Comparison of ENCODE assay signal across 10 cellular contexts in genomic region chr2:219247678-219248642, GRCh38. TPM values are rescaled to one million over a fixed set of nuclear protein-coding genes. Genes with fewer than 3 reads are reported as not detected.
DNase-seq lines count a peak whose midpoint lies in the region; ATAC-seq, FAIRE-seq and TF ChIP-seq lines count a peak whose summit lies in the region.
"Had no signal": no experiment of that assay in that cellular context is flagged by ENCODE, and none has a peak within 500 bp of the region (broad histone marks: within the 10 kb centered on the region; RNA-seq: fewer than 3 reads in every experiment).

No MANE protein-coding gene starts in this region.

- ATAC-seq in activated naive CD8-positive, alpha-beta T cell treated with anti-CD3 and anti-CD28 coated beads, Interleukin-2, amount 50 U/mL, for 24 hours, result peak; percentile 82
- ATAC-seq in pancreas (no peak), GM19328 (IDR thresholded peaks at IDR 0.05; ENCODE audit: unreplicated experiment) (no peak)

- peak overlapping the region; percentile 87 for H3K4me3 Mint-ChIP-seq in activated naive CD8-positive, alpha-beta T cell treated with anti-CD3 and anti-CD28 coated beads, Interleukin-2, amount 50 U/mL, for 24 hours

- peaks cover 11% of the 10 kb centered on the region; the same call in 1 of the 2 replicates for H3K27me3 ChIP-seq in BLaER1
- H3K27me3 ChIP-seq in pancreas, result no peaks in the 10 kb centered on the region

- peak overlapping the region; percentile 98 for H3K4me2 ChIP-seq in BLaER1

- H3K9me3 ChIP-seq in BLaER1 (no peaks in the 10 kb centered on the region), pancreas (no peaks in the 10 kb centered on the region)

- H3K4me1 ChIP-seq in BLaER1 (peaks cover 84% of the 10 kb centered on the region), pancreas (peaks cover 26 to 66% (median 32%) of the 10 kb centered on the region in 3 donors)

- no peak overlapping the region; the same call in 1 of the 2 replicates for H3K27ac ChIP-seq in BLaER1
- H3K27ac ChIP-seq in pancreas, result peak overlapping the region in 3 of 4 donors; percentile 90 to 96 (median 94)

- H4K20me1 ChIP-seq in BLaER1, result 0 out of 2 replicates have a peak, but pooled peaks cover 5% of the 10 kb centered on the region

- H3K4me3 ChIP-seq in BLaER1 (no peak overlapping the region), pancreas (no peak overlapping the region)

- peak; percentile 15; the same call in 1 of the 2 replicates for TF ChIP-seq POLR2A in Raji (IDR thresholded peaks at IDR 0.05; ENCODE audit: insufficient read depth, low read depth, low read length)

- H3K9ac ChIP-seq in BLaER1, result no peak overlapping the region

- intact Hi-C loops in pancreas (cut with DNase I), result no loop called here

- H3K4me1 Mint-ChIP-seq in activated naive CD8-positive, alpha-beta T cell treated with anti-CD3 and anti-CD28 coated beads, Interleukin-2, amount 50 U/mL, for 24 hours, result peaks cover 87% of the 10 kb centered on the region

- no peak for FAIRE-seq in pancreas (lab: Jason Lieb, UNC)

- peaks cover 18% of the 10 kb centered on the region; the same call in 1 of the 2 replicates for H3K36me3 ChIP-seq in BLaER1
- peaks cover 0 to 5% (median 0%) of the 10 kb centered on the region in 3 donors for H3K36me3 ChIP-seq in pancreas

- 90 to 93% methylated on average over 17 of the region's 17 CpGs for WGBS in pancreas, 2 donors

- no peaks in the 10 kb centered on the region for H3K9me3 Mint-ChIP-seq in activated naive CD8-positive, alpha-beta T cell treated with anti-CD3 and anti-CD28 coated beads, Interleukin-2, amount 50 U/mL, for 24 hours

- H3K27ac Mint-ChIP-seq in activated naive CD8-positive, alpha-beta T cell treated with anti-CD3 and anti-CD28 coated beads, Interleukin-2, amount 50 U/mL, for 24 hours, result peak overlapping the region; percentile 82

- no peak for TF ChIP-seq CTCF in pancreas (IDR thresholded peaks at IDR 0.05)

- no peaks in the 10 kb centered on the region for H3K27me3 Mint-ChIP-seq in activated naive CD8-positive, alpha-beta T cell treated with anti-CD3 and anti-CD28 coated beads, Interleukin-2, amount 50 U/mL, for 24 hours

- H3K36me3 Mint-ChIP-seq in activated naive CD8-positive, alpha-beta T cell treated with anti-CD3 and anti-CD28 coated beads, Interleukin-2, amount 50 U/mL, for 24 hours (ENCODE audit: low read depth), result peaks cover 60% of the 10 kb centered on the region

- DNase-seq in activated naive CD8-positive, alpha-beta T cell treated with anti-CD3 and anti-CD28 coated beads, Interleukin-2, amount 50 U/mL, for 24 hours, result peak; percentile 64
- DNase-seq in pancreas, result no peak
- no peak for DNase-seq in NCI-H524 (lab: John Stamatoyannopoulos, UW)
- no peak for DNase-seq in COLO829 (ENCODE audit: low spot score)
- no peak for DNase-seq in HuH-7.5 (ENCODE audit: low spot score)
- DNase-seq: NCI-H510A had no signal

RNA-seq across cellular contexts. Expression of gene STK16, which starts 2.7 kb away (rescaled TPM):
- total RNA-seq in pancreas, result 10 to 100 TPM; 14.7 to 18.5 (median 16.8) TPM
- polyA plus RNA-seq in pancreas, result 10 to 100 TPM; 17.1 to 28.4 TPM

RNA-seq across cellular contexts. Expression of gene GLB1L, which starts 2.7 kb away (rescaled TPM):
- total RNA-seq in pancreas, result 1 to 10 TPM; 1.8 to 4.1 (median 2.3) TPM
- 1 to 10 TPM; 4.3 to 6.9 TPM for polyA plus RNA-seq in pancreas

RNA-seq across cellular contexts. Expression of gene TUBA4B, which starts 5.1 kb away (rescaled TPM):
- total RNA-seq in pancreas, result not detected
- polyA plus RNA-seq in pancreas, result not detected
- total RNA-seq: fibroblast of villous mesenchyme had no signal

RNA-seq across cellular contexts. Expression of gene TUBA4A, which starts 5.8 kb away (rescaled TPM):
- total RNA-seq in pancreas, result 10 to 100 TPM; 12.2 to 19.5 (median 13.3) TPM
- 10 to 100 TPM; 15.6 to 51.5 TPM for polyA plus RNA-seq in pancreas

RNA-seq across cellular contexts. Expression of gene ANKZF1, which starts 18.4 kb away (rescaled TPM):
- 10 to 100 TPM; 17.7 to 36.5 (median 28.7) TPM for total RNA-seq in pancreas
- polyA plus RNA-seq in pancreas, result 10 to 100 TPM; 66.0 to 85.0 TPM
